ENCODE assay signal across 9 cellular contexts in genomic region chr1:21436488-21437340, GRCh38. TPM values are rescaled to one million over a fixed set of nuclear protein-coding genes. Genes with fewer than 3 reads are reported as not detected.
A peak's percentile ranks its signal among the peaks of the same experiment; 100 is the strongest.
DNase-seq lines count a peak whose midpoint lies in the region; ATAC-seq and TF ChIP-seq lines count a peak whose summit lies in the region.
"Had no signal": no experiment of that assay in that cellular context is flagged by ENCODE, and none has a peak within 500 bp of the region (broad histone marks: within the 10 kb centered on the region; RNA-seq: fewer than 3 reads in every experiment).

No MANE protein-coding gene starts in this region.

- peaks cover 28% of the 10 kb centered on the region for H3K27me3 ChIP-seq in HUES48 (ENCODE audit: control insufficient read depth, insufficient read depth, low read length)

- TF ChIP-seq CTCF in 22Rv1 (IDR thresholded peaks at IDR 0.05) (no peak), endothelial cell (IDR thresholded peaks at IDR 0.05; ENCODE audit: unreplicated experiment) (no peak)

- peaks cover 3% of the 10 kb centered on the region for H3K27me3 Mint-ChIP-seq in endothelial cell (ENCODE audit: unreplicated experiment)

- H3K9me3 ChIP-seq in HUES48 (ENCODE audit: control insufficient read depth, insufficient read depth, low read length) (no peaks in the 10 kb centered on the region), mesodermal cell (ENCODE audit: control insufficient read depth, low read length) (no peaks in the 10 kb centered on the region)

- H3K27ac Mint-ChIP-seq in endothelial cell (ENCODE audit: unreplicated experiment): no peak overlapping the region

- WGBS in mesodermal cell (ENCODE audit: insufficient coverage in 2 of 2), 2 experiments: 16 to 23% methylated on average over 23 to 34 of the region's 43 CpGs

- H3K4me1 Mint-ChIP-seq in endothelial cell (ENCODE audit: unreplicated experiment): peaks cover 8% of the 10 kb centered on the region

- ATAC-seq in HG03280 (IDR thresholded peaks at IDR 0.05; ENCODE audit: unreplicated experiment): no peak

- DNase-seq in endothelial cell (ENCODE audit: low spot score): peak; percentile 29
- no peak for DNase-seq in globus pallidus (ENCODE audit: low spot score)
- no peak for DNase-seq in HT-29 (ENCODE audit: low spot score)
- DNase-seq in activated CD8-positive, alpha-beta memory T cell treated with anti-CD3 and anti-CD28 coated beads, Interleukin-2, amount 50 U/mL, for 48 hours: no peak
- DNase-seq: hippocampal formation had no signal

- H3K4me3 ChIP-seq in HUES48 (ENCODE audit: low read depth, low read length) (peak overlapping the region; percentile 49), mesodermal cell (ENCODE audit: extremely low read depth, insufficient read depth, low read length, poor library complexity, severe bottlenecking) (peak overlapping the region; percentile 18)

- peak overlapping the region; percentile 79 for H3K4me3 Mint-ChIP-seq in endothelial cell (ENCODE audit: unreplicated experiment)

- H3K9me3 Mint-ChIP-seq in endothelial cell (ENCODE audit: unreplicated experiment): no peaks in the 10 kb centered on the region

- no peak overlapping the region for H3K9ac ChIP-seq in HUES48 (ENCODE audit: low read depth, low read length)

- peaks cover 4% of the 10 kb centered on the region for H3K36me3 Mint-ChIP-seq in endothelial cell (ENCODE audit: low read depth, unreplicated experiment)

- H3K27ac ChIP-seq in 22Rv1: peak overlapping the region; percentile 37
- no peak overlapping the region for H3K27ac ChIP-seq in HUES48 (ENCODE audit: low read depth, low read length)
- no peak overlapping the region for H3K27ac ChIP-seq in mesodermal cell (ENCODE audit: low read depth, low read length, severe bottlenecking)

- H3K4me1 ChIP-seq in HUES48 (ENCODE audit: control insufficient read depth, insufficient read depth, low read length) (peaks cover 11% of the 10 kb centered on the region), mesodermal cell (ENCODE audit: control insufficient read depth, insufficient read depth, low read length, poor library complexity, severe bottlenecking) (no peaks in the 10 kb centered on the region)

- H3K36me3 ChIP-seq in HUES48 (ENCODE audit: control insufficient read depth, insufficient read depth, low read length) (no peaks in the 10 kb centered on the region), mesodermal cell (ENCODE audit: control insufficient read depth, insufficient read depth, low read length) (no peaks in the 10 kb centered on the region)

RNA-seq across cellular contexts. Expression of gene NBPF3, which starts 3.2 kb away (rescaled TPM):
- 11.1 TPM for total RNA-seq in endothelial cell (ENCODE audit: unreplicated experiment)
- 9.2 TPM for polyA plus RNA-seq in mesodermal cell (2013, experiment 1 of 2)
- polyA plus RNA-seq in mesodermal cell (2013, experiment 2 of 2): 9.0 TPM
- 6.4 and 7.6 TPM in 2 replicates for total RNA-seq in HT-29 (2014; rRNA removed; shearing (Covaris generic))
